ENCODE assay signal across 29 cellular contexts in genomic region chrX:41722220-41722619, GRCh38. TPM values are rescaled to one million over a fixed set of nuclear protein-coding genes. Genes with fewer than 3 reads are reported as not detected.
DNase-seq lines count a peak whose midpoint lies in the region; ATAC-seq and TF ChIP-seq lines count a peak whose summit lies in the region.
"Had no signal": no experiment of that assay in that cellular context is flagged by ENCODE, and none has a peak within 500 bp of the region (broad histone marks: within the 10 kb centered on the region; RNA-seq: fewer than 3 reads in every experiment).

No MANE protein-coding gene starts in this region.

- H3K27me3 Mint-ChIP-seq in activated CD4-positive, alpha-beta memory T cell treated with anti-CD3 and anti-CD28 coated beads for 36 hours: no peaks in the 10 kb centered on the region
- no peaks in the 10 kb centered on the region for H3K27me3 Mint-ChIP-seq in activated CD4-positive, alpha-beta memory T cell treated with anti-CD3 and anti-CD28 coated beads, Interleukin-2, amount 10 ng/mL, durations not matched to agents 7 days and 5 days
- H3K27me3 Mint-ChIP-seq: activated CD4-positive, alpha-beta T cell treated with anti-CD3 and anti-CD28 coated beads, Interleukin-2, amount 10 ng/mL, durations not matched to agents 24 days and 14 days; CD4-positive, alpha-beta T cell had no signal

- no peak overlapping the region for H2AFZ ChIP-seq in SU-DHL-6 (ENCODE audit: low read depth, low read length, severe bottlenecking)
- H2AFZ ChIP-seq: PC-9 had no signal

- peaks cover 18% of the 10 kb centered on the region for H3K4me1 ChIP-seq in adipocyte (ENCODE audit: control insufficient read depth, insufficient read depth, low read length)
- H3K4me1 ChIP-seq: esophagus muscularis mucosa, left ventricle myocardium inferior, right atrium auricular region, thyroid gland, uterus had no signal

- no peak overlapping the region for H3K9ac ChIP-seq in SU-DHL-6 (ENCODE audit: low read length)
- no peak overlapping the region for H3K9ac ChIP-seq in adipocyte (ENCODE audit: low read length)
- H3K9ac ChIP-seq: SK-N-SH had no signal

- H3K9me3 Mint-ChIP-seq in activated CD4-positive, alpha-beta memory T cell treated with anti-CD3 and anti-CD28 coated beads for 36 hours: peaks cover 22% of the 10 kb centered on the region
- peaks cover 7% of the 10 kb centered on the region for H3K9me3 Mint-ChIP-seq in activated CD4-positive, alpha-beta memory T cell treated with anti-CD3 and anti-CD28 coated beads, Interleukin-2, amount 10 ng/mL, durations not matched to agents 7 days and 5 days
- H3K9me3 Mint-ChIP-seq in stimulated activated effector memory CD8-positive, alpha-beta T cell treated with anti-CD3 and anti-CD28 coated beads, Interleukin-12 subunit alpha, Interleukin-12 subunit beta, amount 100 ng/mL, for 72 hours: no peaks in the 10 kb centered on the region
- H3K9me3 Mint-ChIP-seq: CD4-positive, alpha-beta T cell had no signal

- CTCF ChIA-PET in activated CD4-positive, alpha-beta memory T cell treated with anti-CD3 and anti-CD28 coated beads for 36 hours (lab: Charles Lee): no interaction called here
- CTCF ChIA-PET in activated CD4-positive, alpha-beta memory T cell treated with anti-CD3 and anti-CD28 coated beads, Interleukin-2, amount 10 ng/mL, durations not matched to agents 7 days and 5 days (lab: Charles Lee): no interaction called here

- peaks cover 21% of the 10 kb centered on the region; the same call in 1 of the 2 replicates for H3F3A ChIP-seq in SU-DHL-6 (ENCODE audit: insufficient read depth)

- H3K4me3 ChIP-seq in SU-DHL-6 (ENCODE audit: insufficient read depth, low read length, poor library complexity, severe bottlenecking) (no peak overlapping the region), adipocyte (ENCODE audit: low read length) (peak overlapping the region; percentile 30)
- H3K4me3 ChIP-seq: esophagus muscularis mucosa, heart left ventricle, left ventricle myocardium inferior, PC-9, right atrium auricular region, thyroid gland, uterus had no signal

- peak overlapping the region; percentile 64 for H3K27ac Mint-ChIP-seq in activated CD4-positive, alpha-beta memory T cell treated with anti-CD3 and anti-CD28 coated beads for 36 hours
- no peak overlapping the region for H3K27ac Mint-ChIP-seq in activated CD4-positive, alpha-beta memory T cell treated with anti-CD3 and anti-CD28 coated beads, Interleukin-2, amount 10 ng/mL, durations not matched to agents 7 days and 5 days
- peak overlapping the region; percentile 72 for H3K27ac Mint-ChIP-seq in stimulated activated effector memory CD8-positive, alpha-beta T cell treated with anti-CD3 and anti-CD28 coated beads, Interleukin-12 subunit alpha, Interleukin-12 subunit beta, amount 100 ng/mL, for 72 hours
- H3K27ac Mint-ChIP-seq: CD4-positive, alpha-beta T cell had no signal

- no peak for TF ChIP-seq CTCF in SU-DHL-6 (IDR thresholded peaks at IDR 0.05; ENCODE audit: insufficient read depth, low read length, poor library complexity, severe bottlenecking)

- H3K4me1 Mint-ChIP-seq in activated CD4-positive, alpha-beta memory T cell treated with anti-CD3 and anti-CD28 coated beads for 36 hours (ENCODE audit: low read depth): peaks cover 43% of the 10 kb centered on the region
- H3K4me1 Mint-ChIP-seq in activated CD4-positive, alpha-beta memory T cell treated with anti-CD3 and anti-CD28 coated beads, Interleukin-2, amount 10 ng/mL, durations not matched to agents 7 days and 5 days: peaks cover 48% of the 10 kb centered on the region
- peaks cover 38% of the 10 kb centered on the region for H3K4me1 Mint-ChIP-seq in stimulated activated effector memory CD8-positive, alpha-beta T cell treated with anti-CD3 and anti-CD28 coated beads, Interleukin-12 subunit alpha, Interleukin-12 subunit beta, amount 100 ng/mL, for 72 hours

- H3K36me3 Mint-ChIP-seq in activated CD4-positive, alpha-beta memory T cell treated with anti-CD3 and anti-CD28 coated beads for 36 hours: peaks cover 24% of the 10 kb centered on the region
- peaks cover 36% of the 10 kb centered on the region for H3K36me3 Mint-ChIP-seq in activated CD4-positive, alpha-beta memory T cell treated with anti-CD3 and anti-CD28 coated beads, Interleukin-2, amount 10 ng/mL, durations not matched to agents 7 days and 5 days (ENCODE audit: low read depth)
- H3K36me3 Mint-ChIP-seq in stimulated activated effector memory CD8-positive, alpha-beta T cell treated with anti-CD3 and anti-CD28 coated beads, Interleukin-12 subunit alpha, Interleukin-12 subunit beta, amount 100 ng/mL, for 72 hours: peaks cover 7% of the 10 kb centered on the region

- H3K27ac ChIP-seq in SU-DHL-6 (ENCODE audit: low read depth, low read length): peak overlapping the region; percentile 96
- H3K27ac ChIP-seq: esophagus muscularis mucosa, heart left ventricle, left ventricle myocardium inferior, PC-9, right atrium auricular region, thyroid gland, uterus had no signal

- no peak for DNase-seq in activated CD4-positive, alpha-beta memory T cell treated with anti-CD3 and anti-CD28 coated beads for 36 hours
- DNase-seq in activated CD4-positive, alpha-beta memory T cell treated with anti-CD3 and anti-CD28 coated beads, Interleukin-2, amount 10 ng/mL, durations not matched to agents 7 days and 5 days: no peak
- DNase-seq in adipocyte (ENCODE audit: low read depth) (no peak), activated gamma-delta T cell (lab: John Stamatoyannopoulos, UW) (no peak)
- no peak for DNase-seq in stimulated activated effector memory CD8-positive, alpha-beta T cell treated with anti-CD3 and anti-CD28 coated beads, Interleukin-12 subunit alpha, Interleukin-12 subunit beta, amount 100 ng/mL, for 72 hours (ENCODE audit: low spot score in 2 of 2)
- DNase-seq in stimulated activated CD4-positive, alpha-beta T cell treated with anti-CD3 and anti-CD28 coated beads, Interleukin-4, amount 100 ng/mL, for 1 hour: no peak
- DNase-seq: activated CD4-positive, alpha-beta T cell treated with anti-CD3 and anti-CD28 coated beads, Interleukin-2, amount 10 ng/mL, durations not matched to agents 24 days and 14 days; activated effector memory CD4-positive, alpha-beta T cell treated with Interleukin-2 at 50 U/mL for 16 hours; CD4-positive, alpha-beta T cell; cerebellar nuclear complex; H7; heart left ventricle; left ventricle myocardium inferior; NCI-H2029; NCI-H524; NK-92 treated with Interleukin-12 subunit alpha and Interleukin-12 subunit beta, amount 100 ng/mL, for 24 hours; PC-9; SK-N-SH; small intestine; thyroid gland; uterus had no signal

- H3K27me3 ChIP-seq in SU-DHL-6 (ENCODE audit: low read length) (no peaks in the 10 kb centered on the region), adipocyte (replicated peaks; ENCODE audit: control insufficient read depth, insufficient read depth, low read length) (no peaks in the 10 kb centered on the region)
- H3K27me3 ChIP-seq: esophagus muscularis mucosa, right atrium auricular region, thyroid gland, uterus had no signal

- no peaks in the 10 kb centered on the region for H4K20me1 ChIP-seq in SU-DHL-6 (ENCODE audit: low read depth, low read length)

- no peaks in the 10 kb centered on the region for H3K9me2 ChIP-seq in SU-DHL-6 (replicated peaks; ENCODE audit: insufficient read depth, low read length)
- H3K9me2 ChIP-seq: SK-N-SH had no signal

- POLR2A ChIA-PET in activated CD4-positive, alpha-beta memory T cell treated with anti-CD3 and anti-CD28 coated beads for 36 hours (lab: Charles Lee): no interaction called here
- POLR2A ChIA-PET in activated CD4-positive, alpha-beta memory T cell treated with anti-CD3 and anti-CD28 coated beads, Interleukin-2, amount 10 ng/mL, durations not matched to agents 7 days and 5 days (lab: Charles Lee): no interaction called here

- H3K9me3 ChIP-seq in SU-DHL-6 (ENCODE audit: insufficient read depth, low read length) (no peaks in the 10 kb centered on the region; the same call in 1 of the 2 replicates), adipocyte (ENCODE audit: control insufficient read depth, low read length) (peaks cover 14% of the 10 kb centered on the region)
- H3K9me3 ChIP-seq: left ventricle myocardium inferior, SK-N-SH, thyroid gland, uterus had no signal

- peak overlapping the region; percentile 20 for H3K4me2 ChIP-seq in SU-DHL-6 (ENCODE audit: low read depth, low read length, poor library complexity, severe bottlenecking)
- H3K4me2 ChIP-seq: PC-9, SK-N-SH had no signal

- H3K36me3 ChIP-seq in SU-DHL-6 (ENCODE audit: low read length) (peaks cover 6% of the 10 kb centered on the region; the same call in 1 of the 2 replicates), adipocyte (ENCODE audit: control insufficient read depth, insufficient read depth, low read length, severe bottlenecking) (no peaks in the 10 kb centered on the region)
- H3K36me3 ChIP-seq: esophagus muscularis mucosa, heart left ventricle, left ventricle myocardium inferior, right atrium auricular region, thyroid gland, uterus had no signal

- intact Hi-C loops in activated CD4-positive, alpha-beta memory T cell treated with anti-CD3 and anti-CD28 coated beads for 36 hours (cut with micrococcal nuclease): loop anchor here (2.0 to 5.0 kb wide), 3 partner anchors 19 to 55 kb away; partner anchors contain the start of gene GPR34

- ATAC-seq in stimulated activated effector memory CD8-positive, alpha-beta T cell treated with anti-CD3 and anti-CD28 coated beads, Interleukin-12 subunit alpha, Interleukin-12 subunit beta, amount 100 ng/mL, for 72 hours: peak; percentile 43
- ATAC-seq in HG02610 (IDR thresholded peaks at IDR 0.05; ENCODE audit: unreplicated experiment): no peak
- ATAC-seq: heart left ventricle, Right ventricle myocardium inferior had no signal

- H3K79me2 ChIP-seq in SU-DHL-6 (ENCODE audit: insufficient read depth, low read length): peaks cover 26% of the 10 kb centered on the region; the same call in 1 of the 2 replicates

- H3K4me3 Mint-ChIP-seq in activated CD4-positive, alpha-beta memory T cell treated with anti-CD3 and anti-CD28 coated beads for 36 hours: no peak overlapping the region
- no peak overlapping the region for H3K4me3 Mint-ChIP-seq in activated CD4-positive, alpha-beta memory T cell treated with anti-CD3 and anti-CD28 coated beads, Interleukin-2, amount 10 ng/mL, durations not matched to agents 7 days and 5 days
- peak overlapping the region; percentile 44 for H3K4me3 Mint-ChIP-seq in stimulated activated effector memory CD8-positive, alpha-beta T cell treated with anti-CD3 and anti-CD28 coated beads, Interleukin-12 subunit alpha, Interleukin-12 subunit beta, amount 100 ng/mL, for 72 hours
- H3K4me3 Mint-ChIP-seq: activated CD4-positive, alpha-beta T cell treated with anti-CD3 and anti-CD28 coated beads, Interleukin-2, amount 10 ng/mL, durations not matched to agents 24 days and 14 days; CD4-positive, alpha-beta T cell had no signal

RNA-seq across cellular contexts. Expression of gene GPR82, which starts 1.8 kb away (rescaled TPM):
- under 1 TPM; 0.07 to 0.19 TPM for total RNA-seq in activated CD4-positive, alpha-beta memory T cell treated with anti-CD3 and anti-CD28 coated beads for 36 hours
- total RNA-seq in activated CD4-positive, alpha-beta memory T cell treated with anti-CD3 and anti-CD28 coated beads, Interleukin-2, amount 10 ng/mL, durations not matched to agents 7 days and 5 days: not detected
- total RNA-seq: activated CD4-positive, alpha-beta T cell treated with anti-CD3 and anti-CD28 coated beads, Interleukin-2, amount 10 ng/mL, durations not matched to agents 24 days and 14 days; CD4-positive, alpha-beta T cell; Daoy; dermis microvascular lymphatic vessel endothelial cell; H7; myocyte; PC-9 had no signal

RNA-seq across cellular contexts. Expression of gene GPR34, which starts 33.4 kb away (rescaled TPM):
- total RNA-seq in activated CD4-positive, alpha-beta memory T cell treated with anti-CD3 and anti-CD28 coated beads for 36 hours: under 1 TPM; 0.24 to 0.36 TPM
- total RNA-seq in activated CD4-positive, alpha-beta memory T cell treated with anti-CD3 and anti-CD28 coated beads, Interleukin-2, amount 10 ng/mL, durations not matched to agents 7 days and 5 days: not detected
- total RNA-seq: CD4-positive, alpha-beta T cell; Daoy; dermis microvascular lymphatic vessel endothelial cell; H7; PC-9 had no signal
